Comparison of ENCODE assay signal across 11 cellular contexts in the genomic region with DNA sequence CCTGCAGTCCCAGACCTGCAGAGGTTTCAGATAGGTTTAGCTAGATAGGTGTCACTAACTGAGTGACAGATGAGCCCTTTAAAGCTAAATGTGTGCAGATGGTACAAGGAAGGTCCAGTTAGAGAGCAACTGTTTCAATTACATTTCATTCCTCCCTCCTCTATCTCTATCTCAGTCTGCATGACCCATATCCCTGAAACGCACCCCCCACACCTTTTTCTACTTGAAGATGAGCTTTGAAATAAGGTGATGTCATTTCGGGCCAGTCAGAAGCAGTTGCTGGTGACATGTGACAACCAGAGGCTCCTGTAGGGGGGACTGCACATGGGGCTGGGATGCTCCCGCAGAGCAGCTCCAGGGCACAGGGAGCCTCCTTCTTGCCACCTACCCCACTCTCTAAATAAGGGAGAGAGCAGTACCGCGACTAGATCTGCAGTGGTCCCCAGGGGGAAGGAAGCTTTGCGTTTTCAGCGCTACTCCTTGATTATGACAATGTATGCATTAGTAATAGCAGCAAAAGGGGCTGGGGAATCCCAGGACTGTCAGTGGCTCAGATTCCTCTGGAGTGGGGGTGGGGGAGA. TPM values are rescaled to one million over a fixed set of nuclear protein-coding genes. Genes with fewer than 3 reads are reported as not detected.
A peak's percentile ranks its signal among the peaks of the same experiment; 100 is the strongest.
DNase-seq lines count a peak whose midpoint lies in the region; ATAC-seq and TF ChIP-seq lines count a peak whose summit lies in the region.
"Had no signal": no experiment of that assay in that cellular context is flagged by ENCODE, and none has a peak within 500 bp of the region (broad histone marks: within the 10 kb centered on the region; RNA-seq: fewer than 3 reads in every experiment).

No MANE protein-coding gene starts in this region.

- no peaks in the 10 kb centered on the region for H3K27me3 Mint-ChIP-seq in CD4-positive, alpha-beta T cell
- H3K27me3 Mint-ChIP-seq in chondrocyte (ENCODE audit: low read depth) (no peaks in the 10 kb centered on the region), neural progenitor cell (ENCODE audit: insufficient read depth, low read depth) (peaks cover 2% of the 10 kb centered on the region)

- no peak overlapping the region for H2AFZ ChIP-seq in neural progenitor cell (replicated peaks)
- H2AFZ ChIP-seq: parathyroid adenoma had no signal

- H3K9me3 Mint-ChIP-seq in CD4-positive, alpha-beta T cell, result no peaks in the 10 kb centered on the region
- H3K9me3 Mint-ChIP-seq in chondrocyte (ENCODE audit: low read depth) (no peaks in the 10 kb centered on the region), neural progenitor cell (no peaks in the 10 kb centered on the region)

- H3K4me1 Mint-ChIP-seq in CD4-positive, alpha-beta T cell (ENCODE audit: low read depth), result peaks cover 72% of the 10 kb centered on the region
- H3K4me1 Mint-ChIP-seq in chondrocyte (ENCODE audit: low read depth), result peaks cover 43% of the 10 kb centered on the region
- H3K4me1 Mint-ChIP-seq in neural progenitor cell, result peaks cover 33% of the 10 kb centered on the region

- peak overlapping the region; percentile 88 for H3K4me2 ChIP-seq in neural progenitor cell

- peaks cover 25% of the 10 kb centered on the region for H3K4me1 ChIP-seq in neural progenitor cell

- no peak overlapping the region for H3K9ac ChIP-seq in neural progenitor cell
- H3K9ac ChIP-seq: parathyroid adenoma had no signal

- H3K79me2 ChIP-seq in neural progenitor cell (ENCODE audit: low read depth), result peaks cover 24% of the 10 kb centered on the region
- H3K79me2 ChIP-seq: parathyroid adenoma had no signal

- POLR2A ChIA-PET in CD4-positive, alpha-beta T cell (lab: Charles Lee), result interaction anchor here (0.5 to 6.6 kb wide), 7 partner anchors 7 to 562 kb away, joined by 3 to 94 read pairs (median 10); partner anchors contain the start of gene UBAP2L

- H3K27ac ChIP-seq in CD4-positive, alpha-beta T cell (ENCODE audit: low read depth, low read length), result peak overlapping the region; percentile 86
- no peak overlapping the region for H3K27ac ChIP-seq in neural progenitor cell
- H3K27ac ChIP-seq: parathyroid adenoma had no signal

- H3K36me3 Mint-ChIP-seq in CD4-positive, alpha-beta T cell (ENCODE audit: low read depth), result peaks cover 76% of the 10 kb centered on the region
- peaks cover 27% of the 10 kb centered on the region for H3K36me3 Mint-ChIP-seq in chondrocyte (ENCODE audit: low read depth)
- H3K36me3 Mint-ChIP-seq in neural progenitor cell, result peaks cover 16% of the 10 kb centered on the region

- H3K36me3 ChIP-seq in neural progenitor cell, result no peaks in the 10 kb centered on the region

- peak in 1 of 10 experiments; percentile 15 for DNase-seq in CD4-positive, alpha-beta T cell
- DNase-seq in NCI-H2227 treated with DMSO at 0.1 percent for 48 hours (lab: John Stamatoyannopoulos, UW) (peak; percentile 22), chondrocyte (ENCODE audit: low spot score) (no peak), neural progenitor cell (ENCODE audit: low spot score) (no peak), RKO (ENCODE audit: low spot score) (no peak), SW 1271 (lab: John Stamatoyannopoulos, UW) (no peak), NCI-H2196 treated with DMSO at 0.1 percent for 48 hours (lab: John Stamatoyannopoulos, UW; ENCODE audit: unreplicated experiment) (no peak)
- DNase-seq: NCI-H187 treated with DMSO at 0.1 percent for 48 hours, upper lobe of left lung had no signal

- CTCF ChIA-PET in CD4-positive, alpha-beta T cell (lab: Charles Lee), result interaction anchor here (0.6 to 2.9 kb wide), 5 partner anchors 15 to 73 kb away, joined by 3 to 15 read pairs (median 3); no protein-coding TSS in a partner anchor

- intact Hi-C loops in CD4-positive, alpha-beta T cell (cut with DNase I, micrococcal nuclease), result loop anchor here (2.0 to 10.0 kb wide), 6 partner anchors 13 to 755 kb away; partner anchors contain the start of genes UBAP2L (in 1 of the 2) and UBE2Q1 (in 1 of the 2)

- H3F3A ChIP-seq in neural progenitor cell (ENCODE audit: low read depth), result peaks cover 29% of the 10 kb centered on the region

- H3K9me3 ChIP-seq in CD4-positive, alpha-beta T cell (ENCODE audit: control insufficient read depth, low read length), result no peaks in the 10 kb centered on the region
- no peaks in the 10 kb centered on the region for H3K9me3 ChIP-seq in neural progenitor cell (ENCODE audit: low read depth)
- H3K9me3 ChIP-seq: upper lobe of left lung had no signal

- peak overlapping the region; percentile 89 for H3K27ac Mint-ChIP-seq in CD4-positive, alpha-beta T cell
- H3K27ac Mint-ChIP-seq in chondrocyte (ENCODE audit: unreplicated experiment) (peak overlapping the region; percentile 87), neural progenitor cell (no peak overlapping the region)

- H3K4me3 Mint-ChIP-seq in CD4-positive, alpha-beta T cell, result peak overlapping the region; percentile 91
- peak overlapping the region; percentile 66 for H3K4me3 Mint-ChIP-seq in chondrocyte (ENCODE audit: unreplicated experiment)
- H3K4me3 Mint-ChIP-seq in neural progenitor cell, result peak overlapping the region; percentile 77

- no peaks in the 10 kb centered on the region for H3K27me3 ChIP-seq in CD4-positive, alpha-beta T cell (ENCODE audit: control insufficient read depth, insufficient read depth, low read length)
- no peaks in the 10 kb centered on the region for H3K27me3 ChIP-seq in neural progenitor cell

- TF ChIP-seq CTCF in CD4-positive, alpha-beta T cell (IDR thresholded peaks at IDR 0.05), result no peak
- TF ChIP-seq CTCF in chondrocyte (IDR thresholded peaks at IDR 0.05), result no peak
- no peak for TF ChIP-seq CTCF in neural progenitor cell (IDR thresholded peaks at IDR 0.05)

- peak; percentile 15 for ATAC-seq in CD4-positive, alpha-beta T cell (ENCODE audit: poor library complexity)
- ATAC-seq in HG03025 (IDR thresholded peaks at IDR 0.05; ENCODE audit: low FRiP score, unreplicated experiment), result no peak

- peak overlapping the region; percentile 54 for H3K4me3 ChIP-seq in neural progenitor cell

- H4K20me1 ChIP-seq in neural progenitor cell (ENCODE audit: low read depth), result peaks cover 48% of the 10 kb centered on the region

RNA-seq across cellular contexts. Expression of gene ATP8B2, which starts 4.3 kb away (rescaled TPM):
- 10 to 100 TPM; 72.7 to 80.7 TPM for total RNA-seq in CD4-positive, alpha-beta T cell
- total RNA-seq in chondrocyte (83.1 to 133 TPM (median 86.6 TPM) in 3 replicates), neural progenitor cell (ENCODE audit: low replicate concordance) (41.6 and 63.4 TPM in 2 replicates)

RNA-seq across cellular contexts. Expression of gene AQP10, which starts 8.7 kb away (rescaled TPM):
- total RNA-seq in CD4-positive, alpha-beta T cell, result not detected
- total RNA-seq in chondrocyte (not detected in 3 replicates), neural progenitor cell (ENCODE audit: low replicate concordance) (not detected in 2 replicates)

RNA-seq across cellular contexts. Expression of gene HAX1, which starts 57.2 kb away (rescaled TPM):
- 10 to 100 TPM; 57.5 to 62.5 TPM for total RNA-seq in CD4-positive, alpha-beta T cell
- total RNA-seq in chondrocyte (60.9 to 104 TPM (median 97.1 TPM) in 3 replicates), neural progenitor cell (ENCODE audit: low replicate concordance) (57.9 and 65.9 TPM in 2 replicates)
